19 cellular contexts compared by ENCODE assay signal in genomic region chr6:21384211-21384610, GRCh38.
DNase-seq lines count a peak whose midpoint lies in the region; ATAC-seq and TF ChIP-seq lines count a peak whose summit lies in the region.
"Had no signal": no experiment of that assay in that cellular context is flagged by ENCODE, and none has a peak within 500 bp of the region (broad histone marks: within the 10 kb centered on the region; RNA-seq: fewer than 3 reads in every experiment).

No MANE protein-coding gene starts in this region.

- H3K27me3 ChIP-seq in Loucy (ENCODE audit: insufficient read depth, low read length, poor library complexity, severe bottlenecking) (no peaks in the 10 kb centered on the region), PC-3 (ENCODE audit: low read length) (no peaks in the 10 kb centered on the region), thyroid gland (no peaks in the 10 kb centered on the region), adrenal gland (no peaks in the 10 kb centered on the region)
- H3K27me3 ChIP-seq: dorsolateral prefrontal cortex, esophagus muscularis mucosa had no signal

- H3F3A ChIP-seq in Loucy (ENCODE audit: low read depth) (no peaks in the 10 kb centered on the region), PC-3 (ENCODE audit: low read length, unreplicated experiment) (no peaks in the 10 kb centered on the region)

- no peaks in the 10 kb centered on the region for H3K36me3 ChIP-seq in Loucy (ENCODE audit: insufficient read depth, low read length)
- H3K36me3 ChIP-seq in PC-3 (ENCODE audit: low read depth, low read length), result no peaks in the 10 kb centered on the region
- no peaks in the 10 kb centered on the region for H3K36me3 ChIP-seq in thyroid gland
- H3K36me3 ChIP-seq in adrenal gland (replicated peaks in 1 of 2), result no peaks in the 10 kb centered on the region
- H3K36me3 ChIP-seq: esophagus muscularis mucosa had no signal

- intact Hi-C loops in PC-3 (cut with micrococcal nuclease), result loop anchor here (10.0 kb wide), 2 partner anchors 201 to 359 kb away; no protein-coding TSS in a partner anchor
- intact Hi-C loops in thyroid gland (cut with DNase I), result no loop called here
- intact Hi-C loops in adrenal gland (cut with DNase I), result no loop called here

- H3K4me1 ChIP-seq in Loucy (ENCODE audit: insufficient read depth, low read length, poor library complexity, severe bottlenecking), result peaks cover 9% of the 10 kb centered on the region
- peaks cover 40% of the 10 kb centered on the region for H3K4me1 ChIP-seq in PC-3 (ENCODE audit: insufficient read depth, low read length)
- H3K4me1 ChIP-seq in thyroid gland, result peaks cover 26 to 36% of the 10 kb centered on the region in 2 donors
- H3K4me1 ChIP-seq in adrenal gland (replicated peaks in 1 of 2), result no peaks in the 10 kb centered on the region
- H3K4me1 ChIP-seq: esophagus muscularis mucosa had no signal

- peaks cover 20% of the 10 kb centered on the region for H3K4me1 Mint-ChIP-seq in osteocyte (ENCODE audit: unreplicated experiment)
- H3K4me1 Mint-ChIP-seq: T-helper 17 cell had no signal

- no peaks in the 10 kb centered on the region for H3K9me3 Mint-ChIP-seq in osteocyte (ENCODE audit: unreplicated experiment)
- H3K9me3 Mint-ChIP-seq: activated naive CD4-positive, alpha-beta T cell treated with anti-CD3 and anti-CD28 coated beads for 36 hours had no signal

- H3K4me2 ChIP-seq in Loucy (ENCODE audit: low read depth, low read length, poor library complexity, severe bottlenecking) (peak overlapping the region; percentile 10), PC-3 (ENCODE audit: low read length) (peak overlapping the region; percentile 20; the same call in 1 of the 2 replicates)
- H3K4me2 ChIP-seq: KMS-11 had no signal

- H3K9me3 ChIP-seq in Loucy (ENCODE audit: insufficient read depth, low read depth, low read length), result no peaks in the 10 kb centered on the region
- H3K9me3 ChIP-seq in PC-3 (ENCODE audit: low read length), result no peaks in the 10 kb centered on the region
- no peaks in the 10 kb centered on the region for H3K9me3 ChIP-seq in thyroid gland
- H3K9me3 ChIP-seq in adrenal gland (replicated peaks in 1 of 3), result no peaks in the 10 kb centered on the region
- H3K9me3 ChIP-seq: esophagus muscularis mucosa had no signal

- H3K4me3 Mint-ChIP-seq in osteocyte (ENCODE audit: unreplicated experiment), result no peak overlapping the region
- H3K4me3 Mint-ChIP-seq: activated naive CD4-positive, alpha-beta T cell treated with anti-CD3 and anti-CD28 coated beads for 36 hours; T-helper 17 cell had no signal

- H3K27me3 Mint-ChIP-seq in osteocyte (ENCODE audit: unreplicated experiment), result no peaks in the 10 kb centered on the region
- H3K27me3 Mint-ChIP-seq: brain had no signal

- no peaks in the 10 kb centered on the region for H3K36me3 Mint-ChIP-seq in osteocyte (ENCODE audit: unreplicated experiment)
- H3K36me3 Mint-ChIP-seq: brain had no signal

- CTCF ChIA-PET in PC-3 (lab: Charles Lee), result no interaction called here

- H2AFZ ChIP-seq in Loucy (ENCODE audit: low read length) (no peak overlapping the region), PC-3 (ENCODE audit: low read length) (peak overlapping the region; percentile 26; the same call in 1 of the 2 replicates)

- peak; percentile 39 for DNase-seq in PC-3
- DNase-seq in left kidney (ENCODE audit: low read depth, low spot score), result peak; percentile 54
- DNase-seq in thyroid gland, result peak; percentile 28 to 29
- no peak for DNase-seq in osteocyte (ENCODE audit: extremely low spot score, unreplicated experiment)
- no peak for DNase-seq in adrenal gland
- DNase-seq: activated CD8-positive, alpha-beta memory T cell treated with anti-CD3 and anti-CD28 coated beads, Interleukin-2, amount 50 U/mL, for 48 hours; activated naive CD4-positive, alpha-beta T cell treated with anti-CD3 and anti-CD28 coated beads for 36 hours; DMS79; dorsolateral prefrontal cortex; hippocampal formation; left cardiac atrium; NCI-H187; NCI-H510A; T-helper 17 cell had no signal

- H3K79me2 ChIP-seq in Loucy (ENCODE audit: insufficient read depth, low read length), result no peaks in the 10 kb centered on the region
- H3K79me2 ChIP-seq in PC-3 (ENCODE audit: low read length), result no peaks in the 10 kb centered on the region

- no peak for TF ChIP-seq CTCF in Loucy (conservative IDR thresholded peaks at IDR 0.05; ENCODE audit: low read length)
- TF ChIP-seq CTCF in PC-3 (conservative IDR thresholded peaks at IDR 0.05; ENCODE audit: low read depth, low read length), result no peak
- no peak for TF ChIP-seq CTCF in thyroid gland (IDR thresholded peaks at IDR 0.05)
- TF ChIP-seq CTCF in osteocyte (IDR thresholded peaks at IDR 0.05), result no peak
- no peak for TF ChIP-seq CTCF in adrenal gland (IDR thresholded peaks at IDR 0.05)

- H3K27ac ChIP-seq in PC-3 (ENCODE audit: low read length) (no peak overlapping the region; the same call in 1 of the 2 replicates), thyroid gland (peak overlapping the region; percentile 70 to 92 (median 74)), adrenal gland (no peak overlapping the region)
- H3K27ac ChIP-seq: dorsolateral prefrontal cortex, esophagus muscularis mucosa, KMS-11 had no signal

- ATAC-seq in PC-3 (no peak), GM21723 (IDR thresholded peaks at IDR 0.05; ENCODE audit: unreplicated experiment) (no peak)
- ATAC-seq: left cardiac atrium, T-helper 17 cell had no signal

- H4K20me1 ChIP-seq in Loucy (ENCODE audit: insufficient read depth, low read length, poor library complexity, severe bottlenecking) (no peaks in the 10 kb centered on the region), PC-3 (ENCODE audit: low read length) (no peaks in the 10 kb centered on the region)

- H3K9ac ChIP-seq in Loucy (ENCODE audit: low read depth, low read length, poor library complexity, severe bottlenecking) (no peak overlapping the region), PC-3 (ENCODE audit: low read length) (no peak overlapping the region)
- H3K9ac ChIP-seq: KMS-11 had no signal

- WGBS in thyroid gland, 2 donors, result 21 to 28% methylated on average over 8 of the region's 8 CpGs
- WGBS in adrenal gland, 4 donors, result 56 to 75% (median 62%) methylated on average over 8 of the region's 8 CpGs

- no peak overlapping the region for H3K27ac Mint-ChIP-seq in osteocyte (ENCODE audit: unreplicated experiment)
- H3K27ac Mint-ChIP-seq: T-helper 17 cell had no signal

- H3K9me2 ChIP-seq in Loucy (replicated peaks; ENCODE audit: low read depth, low read length) (no peaks in the 10 kb centered on the region), PC-3 (replicated peaks; ENCODE audit: low read length) (no peaks in the 10 kb centered on the region)

- BruUV-seq in PC-3 (replicated peaks; lab: Mats Ljungman, UMichigan), result no TSS peak

- no peak overlapping the region for H3K4me3 ChIP-seq in Loucy (ENCODE audit: low read length, poor library complexity, severe bottlenecking)
- H3K4me3 ChIP-seq in PC-3 (ENCODE audit: low read length), result no peak overlapping the region
- no peak overlapping the region for H3K4me3 ChIP-seq in thyroid gland (replicated peaks in 1 of 3)
- H3K4me3 ChIP-seq in adrenal gland, result no peak overlapping the region
- H3K4me3 ChIP-seq: dorsolateral prefrontal cortex, esophagus muscularis mucosa had no signal

- no peak for TF ChIP-seq POLR2A in thyroid gland (IDR thresholded peaks at IDR 0.05)
- no peak for TF ChIP-seq POLR2A in adrenal gland (IDR thresholded peaks at IDR 0.05)

- POLR2A ChIA-PET in PC-3 (lab: Charles Lee; ENCODE audit: unreplicated experiment), result no interaction called here

Comparison
In these comparisons a context has a peak if more than half of its experiments do, and no peak if none do; other contexts are left out.
1. DNase-seq: peak in PC-3 (single experiment), left kidney (single experiment) and thyroid gland (2 of 2); none in osteocyte (single experiment) and adrenal gland (0 of 7).
2. H3K27ac ChIP-seq: peak in thyroid gland (3 of 3); none in PC-3 (single experiment) and adrenal gland (0 of 5).